Comparison of ENCODE assay signal across 21 cellular contexts in genomic region chr6:170023620-170024521, GRCh38.
DNase-seq lines count a peak whose midpoint lies in the region; FAIRE-seq and TF ChIP-seq lines count a peak whose summit lies in the region.
"Had no signal": no experiment of that assay in that cellular context is flagged by ENCODE, and none has a peak within 500 bp of the region (broad histone marks: within the 10 kb centered on the region; RNA-seq: fewer than 3 reads in every experiment).

No MANE protein-coding gene starts in this region.

- H3K9ac ChIP-seq in H1 (replicated peaks in 1 of 4; ENCODE audit: extremely low read depth in 1 of 4, low read depth in 3 of 4, low read length in 3 of 4) = no peak overlapping the region
- H3K9ac ChIP-seq in mesendoderm (ENCODE audit: low read length) = no peak overlapping the region

- H3K23ac ChIP-seq in H1 (ENCODE audit: insufficient read length) (no peak overlapping the region), mesendoderm (ENCODE audit: low read length) (no peak overlapping the region)

- POLR2A ChIA-PET in H1 (lab: Charles Lee; ENCODE audit: partially characterized antibody) = no interaction called here

- H3K4me2 ChIP-seq in H1 (ENCODE audit: insufficient read depth in 1 of 2, low read depth in 2 of 2, low read length in 2 of 2) (no peak overlapping the region), mesendoderm (ENCODE audit: low read length) (no peak overlapping the region)

- TF ChIP-seq POLR2A in H1 (IDR thresholded peaks at IDR 0.05; ENCODE audit: control extremely low read depth in 1 of 2, low read depth in 2 of 2, low read length in 2 of 2) (no peak), suprapubic skin (IDR thresholded peaks at IDR 0.05) (no peak)

- no peak for TF ChIP-seq EP300 in H1 (IDR thresholded peaks at IDR 0.05; ENCODE audit: borderline replicate concordance in 1 of 2, low read depth in 2 of 2, low read length in 2 of 2)
- no peak for TF ChIP-seq EP300 in suprapubic skin (IDR thresholded peaks at IDR 0.05)

- no peak overlapping the region for H4K5ac ChIP-seq in H1 (ENCODE audit: insufficient read length, low read depth, low read length)
- H4K5ac ChIP-seq in mesendoderm (ENCODE audit: low read length) = no peak overlapping the region

- H4K8ac ChIP-seq in H1 (ENCODE audit: extremely low read depth, insufficient read depth, low read length) (no peak overlapping the region; the same call in 1 of the 2 replicates), mesendoderm (ENCODE audit: low read depth, low read length) (no peak overlapping the region)

- no peaks in the 10 kb centered on the region for H4K20me1 ChIP-seq in H1 (replicated peaks in 1 of 2; ENCODE audit: control insufficient read depth in 1 of 2, insufficient read depth in 2 of 2, low read length in 2 of 2)

- no peak overlapping the region for H2AFZ ChIP-seq in H1 (ENCODE audit: low read length)

- H3K4me3 ChIP-seq in H1 (ENCODE audit: extremely low read depth in 1 of 4, insufficient read depth in 2 of 4, low read depth in 3 of 4, low read length in 4 of 4) = no peak overlapping the region
- H3K4me3 ChIP-seq in mesendoderm (ENCODE audit: low read length) = no peak overlapping the region
- no peak overlapping the region for H3K4me3 ChIP-seq in suprapubic skin

- WGBS in H1 (ENCODE audit: extremely low coverage in 1 of 2, insufficient coverage in 1 of 2, insufficient read length in 1 of 2, insufficient replicate concordance in 2 of 2, low coverage in 1 of 2, low lambda C conversion rate in 2 of 2, missing lambda C conversion rate in 1 of 2), 2 experiments = 94% methylated on average over 51 of the region's 67 CpGs; no CpG with 5 or more reads in 1 of the 2 experiments
- WGBS in mesendoderm (ENCODE audit: extremely low coverage, insufficient coverage, low lambda C conversion rate) = no CpG with 5 or more reads among the region's 67 CpGs
- 77% methylated on average over 26 of the region's 67 CpGs for WGBS in suprapubic skin

- peaks cover 0 to 9% (median 0%) of the 10 kb centered on the region in 4 experiments; a peak in 2 of 7 replicates for H3K4me1 ChIP-seq in H1 (replicated peaks in 1 of 4; ENCODE audit: control insufficient read depth in 3 of 4, insufficient read depth in 4 of 4, low read length in 3 of 4)
- no peaks in the 10 kb centered on the region for H3K4me1 ChIP-seq in mesendoderm (ENCODE audit: control insufficient read depth, low read depth, low read length)
- peaks cover 27% of the 10 kb centered on the region for H3K4me1 ChIP-seq in suprapubic skin

- no peak overlapping the region for H2BK20ac ChIP-seq in H1 (ENCODE audit: low read length)

- no peak for TF ChIP-seq RAD21 in H1 (IDR thresholded peaks at IDR 0.05 in 1 of 2, conservative IDR thresholded peaks at IDR 0.05 in 1 of 2; ENCODE audit: low read depth in 2 of 2, low read length in 2 of 2)

- H4K91ac ChIP-seq in H1 (replicated peaks; ENCODE audit: insufficient read length, low read length) = no peak overlapping the region

- H3K4ac ChIP-seq in H1 (replicated peaks; ENCODE audit: insufficient read length, low read depth, low read length) (no peak overlapping the region), mesendoderm (ENCODE audit: low read depth, low read length) (no peak overlapping the region)

- H3K23me2 ChIP-seq in H1 (ENCODE audit: low read depth, low read length) = no peaks in the 10 kb centered on the region

- H3K36me3 ChIP-seq in H1 (ENCODE audit: control insufficient read depth in 2 of 4, insufficient read depth in 4 of 4, low read length in 3 of 4) (no peaks in the 10 kb centered on the region), mesendoderm (ENCODE audit: control insufficient read depth, insufficient read depth, low read length) (no peaks in the 10 kb centered on the region), suprapubic skin (no peaks in the 10 kb centered on the region)

- TF ChIP-seq CTCF in H1 (IDR thresholded peaks at IDR 0.05; ENCODE audit: control extremely low read depth in 1 of 3, insufficient read depth in 1 of 3, low read depth in 1 of 3, low read length in 3 of 3) (no peak), suprapubic skin (IDR thresholded peaks at IDR 0.05) (no peak)

- H3K27ac ChIP-seq in H1 (ENCODE audit: low read depth, low read length) (no peak overlapping the region), mesendoderm (ENCODE audit: low read depth, low read length) (no peak overlapping the region), suprapubic skin (no peak overlapping the region), caudate nucleus (ENCODE audit: low read depth, low read length) (no peak overlapping the region)
- H3K27ac ChIP-seq: 22Rv1, epithelial cell of prostate, foreskin keratinocyte had no signal

- H2AK5ac ChIP-seq in H1 (ENCODE audit: low read depth, low read length) = no peak overlapping the region
- H2AK5ac ChIP-seq in mesendoderm (ENCODE audit: low read length) = no peak overlapping the region

- peak; percentile 22 for DNase-seq in DMS53 (lab: John Stamatoyannopoulos, UW)
- DNase-seq in DMS53 treated with DMSO at 0.1 percent for 48 hours (lab: John Stamatoyannopoulos, UW; ENCODE audit: unreplicated experiment) = no peak
- DNase-seq in H1 (ENCODE audit: low read depth in 1 of 2, low spot score in 2 of 2) = no peak
- no peak for DNase-seq in mesendoderm
- peak; percentile 65 to 74 for DNase-seq in suprapubic skin (ENCODE audit: low spot score in 2 of 2)
- DNase-seq in RCC 7860 (ENCODE audit: low spot score) = no peak
- DNase-seq in caudate nucleus (lab: John Stamatoyannopoulos, UW) = no peak
- no peak for DNase-seq in NCI-H1048 (lab: John Stamatoyannopoulos, UW)
- DNase-seq: activated CD8-positive, alpha-beta T cell treated with anti-CD3 and anti-CD28 coated beads for 36 hours; dermis blood vessel endothelial cell; foreskin keratinocyte; mammary epithelial cell; NCI-H1417 treated with DMSO at 0.1 percent for 48 hours; NCI-H2107; NCI-H524 treated with DMSO at 0.1 percent for 48 hours; stimulated activated naive CD4-positive, alpha-beta T cell; T1000 had no signal

- CTCF ChIA-PET in H1 (lab: Charles Lee; ENCODE audit: partially characterized antibody) = interaction anchor here (1.5 kb wide), 1 partner anchor 11 kb away, joined by 5 read pairs; no protein-coding TSS in a partner anchor

- H3K9me3 ChIP-seq in H1 (ENCODE audit: insufficient read depth in 2 of 2, low read depth in 1 of 2, low read length in 1 of 2) = no peaks in the 10 kb centered on the region; a peak in 1 of 4 replicates
- H3K9me3 ChIP-seq in suprapubic skin = no peaks in the 10 kb centered on the region

- H2BK15ac ChIP-seq in H1 (ENCODE audit: low read length) (no peak overlapping the region), mesendoderm (replicated peaks; ENCODE audit: low read depth) (no peak overlapping the region)

- H3K79me2 ChIP-seq in H1 (ENCODE audit: control insufficient read depth in 1 of 2, insufficient read depth in 2 of 2, low read length in 2 of 2) = no peaks in the 10 kb centered on the region
- no peaks in the 10 kb centered on the region for H3K79me2 ChIP-seq in mesendoderm (ENCODE audit: control insufficient read depth, insufficient read depth, low read length)

- H3K18ac ChIP-seq in H1 (ENCODE audit: extremely low read depth, low read length) (no peak overlapping the region), mesendoderm (ENCODE audit: low read length) (no peak overlapping the region)

- no peak for FAIRE-seq in H1 (lab: Jason Lieb, UNC)
- no peak for FAIRE-seq in RCC 7860 (lab: Jason Lieb, UNC)
- FAIRE-seq: islet of Langerhans, urothelium cell line had no signal

- no peak overlapping the region for H3K56ac ChIP-seq in H1 (replicated peaks; ENCODE audit: insufficient read length, low read depth, low read length)
- H3K56ac ChIP-seq in mesendoderm (ENCODE audit: low read length) = peak overlapping the region; percentile 64

- H2BK5ac ChIP-seq in H1 (ENCODE audit: low read depth, low read length) (no peak overlapping the region), mesendoderm (ENCODE audit: low read length) (no peak overlapping the region)

- no peak overlapping the region for H3K14ac ChIP-seq in H1 (ENCODE audit: insufficient read length)

- H3K27me3 ChIP-seq in H1 (replicated peaks in 1 of 4; ENCODE audit: control insufficient read depth in 3 of 4, extremely low read depth in 1 of 4, insufficient read depth in 3 of 4, low read length in 3 of 4) (no peaks in the 10 kb centered on the region; a peak in 2 of 7 replicates), mesendoderm (ENCODE audit: insufficient read depth, low read length, poor library complexity) (no peaks in the 10 kb centered on the region), suprapubic skin (peaks cover 31% of the 10 kb centered on the region)
- H3K27me3 ChIP-seq: foreskin keratinocyte had no signal

- H2BK120ac ChIP-seq in H1 (replicated peaks; ENCODE audit: low read depth, low read length) = no peak overlapping the region
- H2BK120ac ChIP-seq in mesendoderm (ENCODE audit: low read depth, low read length) = no peak overlapping the region

- H2BK12ac ChIP-seq in H1 (ENCODE audit: low read depth, low read length) = peak overlapping the region; percentile 60; the same call in 1 of the 2 replicates

- no peaks in the 10 kb centered on the region for H3K79me1 ChIP-seq in H1 (ENCODE audit: low read depth, low read length)
- no peaks in the 10 kb centered on the region for H3K79me1 ChIP-seq in mesendoderm (ENCODE audit: low read length)

TF ChIP-seq in H1, 55 proteins besides CTCF, POLR2A, EP300 and RAD21 (continues in another document):
- TF ChIP-seq GTF2F1 (IDR thresholded peaks at IDR 0.05; ENCODE audit: borderline replicate concordance, low read depth, low read length) (no peak), RNF2 (IDR thresholded peaks at IDR 0.05; ENCODE audit: borderline replicate concordance, low read depth, low read length, missing control alignments, poor library complexity, severe bottlenecking) (no peak), EZH2 (IDR thresholded peaks at IDR 0.05; ENCODE audit: low read depth, low read length, severe bottlenecking) (no peak), BRCA1 (IDR thresholded peaks at IDR 0.05; ENCODE audit: low read depth, low read length) (no peak), SP2 (IDR thresholded peaks at IDR 0.05; ENCODE audit: low read length) (no peak), NANOG (IDR thresholded peaks at IDR 0.05; ENCODE audit: insufficient read depth, low read depth, low read length, poor library complexity, severe bottlenecking) (no peak), CBX8 (IDR thresholded peaks at IDR 0.05; ENCODE audit: borderline replicate concordance, low read depth, low read length) (no peak)

Comparison
In these comparisons a context has a peak if more than half of its experiments do, and no peak if none do; other contexts are left out.
1. DNase-seq: peak in DMS53 (single experiment) and suprapubic skin (2 of 2); none in DMS53 treated with DMSO at 0.1 percent for 48 hours (single experiment), H1 (0 of 2), mesendoderm (single experiment), RCC 7860 (single experiment), caudate nucleus (0 of 61) and NCI-H1048 (single experiment).